In genomic region chr1:201709564-201710295, GRCh38 we compare ENCODE assay signal across 1 cellular context.
TF ChIP-seq lines count a peak whose summit lies in the region.

No MANE protein-coding gene starts in this region.

TF ChIP-seq in HEK293, 187 proteins besides CTCF, POLR2A, EP300 and RAD21 (continued from another document):
- peak; percentile 55; the same call in 1 of the 2 replicates for TF ChIP-seq PATZ1 (tag by site-specific recombination; IDR thresholded peaks at IDR 0.05)
- TF ChIP-seq ZNF2 (tag by site-specific recombination; IDR thresholded peaks at IDR 0.05), result peak; percentile 76; the same call in 1 of the 2 replicates
